Comparison of ENCODE assay signal across 7 cellular contexts in the genomic region with DNA sequence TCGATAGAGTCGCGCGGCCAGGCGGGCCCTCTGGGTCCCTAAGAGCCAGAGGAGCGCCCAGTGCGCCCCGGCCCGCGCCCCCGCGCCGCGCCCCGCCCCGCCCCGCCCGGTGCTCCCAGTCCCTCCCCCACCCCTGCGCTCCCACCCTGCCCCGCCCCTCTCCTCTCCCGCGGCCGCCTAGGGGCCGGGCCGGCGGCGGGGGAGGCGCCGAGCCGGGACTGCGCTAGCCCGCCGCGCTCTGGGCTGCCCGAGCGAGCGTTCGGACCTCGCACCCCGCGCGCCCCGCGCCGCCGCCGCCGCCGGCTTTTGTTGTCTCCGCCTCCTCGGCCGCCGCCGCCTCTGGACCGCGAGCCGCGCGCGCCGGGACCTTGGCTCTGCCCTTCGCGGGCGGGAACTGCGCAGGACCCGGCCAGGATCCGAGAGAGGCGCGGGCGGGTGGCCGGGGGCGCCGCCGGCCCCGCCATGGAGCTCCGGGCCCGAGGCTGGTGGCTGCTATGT. TPM values are rescaled to one million over a fixed set of nuclear protein-coding genes. Genes with fewer than 3 reads are reported as not detected.
A peak's percentile ranks its signal among the peaks of the same experiment; 100 is the strongest.
DNase-seq lines count a peak whose midpoint lies in the region; ATAC-seq and TF ChIP-seq lines count a peak whose summit lies in the region.

A gene with protein sequence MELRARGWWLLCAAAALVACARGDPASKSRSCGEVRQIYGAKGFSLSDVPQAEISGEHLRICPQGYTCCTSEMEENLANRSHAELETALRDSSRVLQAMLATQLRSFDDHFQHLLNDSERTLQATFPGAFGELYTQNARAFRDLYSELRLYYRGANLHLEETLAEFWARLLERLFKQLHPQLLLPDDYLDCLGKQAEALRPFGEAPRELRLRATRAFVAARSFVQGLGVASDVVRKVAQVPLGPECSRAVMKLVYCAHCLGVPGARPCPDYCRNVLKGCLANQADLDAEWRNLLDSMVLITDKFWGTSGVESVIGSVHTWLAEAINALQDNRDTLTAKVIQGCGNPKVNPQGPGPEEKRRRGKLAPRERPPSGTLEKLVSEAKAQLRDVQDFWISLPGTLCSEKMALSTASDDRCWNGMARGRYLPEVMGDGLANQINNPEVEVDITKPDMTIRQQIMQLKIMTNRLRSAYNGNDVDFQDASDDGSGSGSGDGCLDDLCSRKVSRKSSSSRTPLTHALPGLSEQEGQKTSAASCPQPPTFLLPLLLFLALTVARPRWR (plus strand): TSS at position 207 of the 498 bp plus-strand sequence. CDS start 256 bp downstream, at position 463.

- TF ChIP-seq CTCF in GM06990 (IDR thresholded peaks at IDR 0.05; ENCODE audit: insufficient read depth, low read length, poor library complexity, severe bottlenecking) = no peak

- H3K27ac Mint-ChIP-seq in activated CD4-positive, alpha-beta memory T cell treated with anti-CD3 and anti-CD28 coated beads, Interleukin-2, amount 10 ng/mL, durations not matched to agents 7 days and 5 days = peak within 1 kb of the TSS; percentile 77

- POLR2A ChIA-PET in activated CD4-positive, alpha-beta memory T cell treated with anti-CD3 and anti-CD28 coated beads, Interleukin-2, amount 10 ng/mL, durations not matched to agents 7 days and 5 days (lab: Charles Lee) = interaction anchor here (1.0 kb wide), 2 partner anchors 11 to 1034 kb away, joined by 3 read pairs; no protein-coding TSS in a partner anchor

- H3K27ac ChIP-seq in mesodermal cell (ENCODE audit: low read depth, low read length, severe bottlenecking) = peak within 1 kb of the TSS; percentile 23
- H3K27ac ChIP-seq in subcutaneous abdominal adipose tissue (ENCODE audit: low read depth, low read length) = peak within 1 kb of the TSS; percentile 84

- peaks cover 16% of the 10 kb centered on the region for H3K27me3 Mint-ChIP-seq in activated CD4-positive, alpha-beta memory T cell treated with anti-CD3 and anti-CD28 coated beads, Interleukin-2, amount 10 ng/mL, durations not matched to agents 7 days and 5 days

- H3K9me3 Mint-ChIP-seq in activated CD4-positive, alpha-beta memory T cell treated with anti-CD3 and anti-CD28 coated beads, Interleukin-2, amount 10 ng/mL, durations not matched to agents 7 days and 5 days = no peaks in the 10 kb centered on the region

- H3K4me1 Mint-ChIP-seq in activated CD4-positive, alpha-beta memory T cell treated with anti-CD3 and anti-CD28 coated beads, Interleukin-2, amount 10 ng/mL, durations not matched to agents 7 days and 5 days = peaks cover 12% of the 10 kb centered on the region

- H3K36me3 ChIP-seq in GM06990 (ENCODE audit: control insufficient read depth, insufficient read depth, low read length) (no peaks in the 10 kb centered on the region), mesodermal cell (ENCODE audit: control insufficient read depth, insufficient read depth, low read length) (no peaks in the 10 kb centered on the region), subcutaneous abdominal adipose tissue (ENCODE audit: control insufficient read depth in 5 of 5, insufficient read depth in 5 of 5, low read length in 5 of 5) (no peaks in the 10 kb centered on the region)

- DNase-seq in GM06990 (ENCODE audit: extremely low read depth, insufficient read length) (peak; percentile 64), NCI-H1930 (lab: John Stamatoyannopoulos, UW) (peak; percentile 73 to 87), epidermal melanocyte (ENCODE audit: insufficient read length, low spot score) (peak; percentile 88)
- peak; percentile 75 for DNase-seq in activated CD4-positive, alpha-beta memory T cell treated with anti-CD3 and anti-CD28 coated beads, Interleukin-2, amount 10 ng/mL, durations not matched to agents 7 days and 5 days

- H3K4me3 Mint-ChIP-seq in activated CD4-positive, alpha-beta memory T cell treated with anti-CD3 and anti-CD28 coated beads, Interleukin-2, amount 10 ng/mL, durations not matched to agents 7 days and 5 days = peak within 1 kb of the TSS; percentile 83

- peak; percentile 38 for ATAC-seq in GM21825 (IDR thresholded peaks at IDR 0.05; ENCODE audit: unreplicated experiment)

- peak within 1 kb of the TSS in 3 of 5 donors; percentile 68 to 79 (median 72) for H3K9ac ChIP-seq in subcutaneous abdominal adipose tissue (ENCODE audit: low read length in 5 of 5)

- peaks cover 1% of the 10 kb centered on the region; the same call in 1 of the 2 replicates for H3K27me3 ChIP-seq in GM06990 (replicated peaks; ENCODE audit: control insufficient read depth, insufficient read depth, low read length)
- H3K27me3 ChIP-seq in subcutaneous abdominal adipose tissue (ENCODE audit: control insufficient read depth in 5 of 5, insufficient read depth in 4 of 5, low read length in 5 of 5) = peaks cover 0 to 22% (median 10%) of the 10 kb centered on the region in 5 donors

- 0% methylated on average over 24 to 53 of the region's 77 CpGs for WGBS in mesodermal cell (ENCODE audit: insufficient coverage in 2 of 2), 2 experiments

- no peaks in the 10 kb centered on the region for H3K9me3 ChIP-seq in mesodermal cell (ENCODE audit: control insufficient read depth, low read length)
- H3K9me3 ChIP-seq in subcutaneous abdominal adipose tissue (ENCODE audit: control insufficient read depth in 5 of 5, low read length in 5 of 5) = no peaks in the 10 kb centered on the region

- peak within 1 kb of the TSS; percentile 51 for H3K4me3 ChIP-seq in GM06990 (replicated peaks; ENCODE audit: low read depth, low read length)
- peak within 1 kb of the TSS; percentile 64 for H3K4me3 ChIP-seq in mesodermal cell (ENCODE audit: extremely low read depth, insufficient read depth, low read length, poor library complexity, severe bottlenecking)
- H3K4me3 ChIP-seq in subcutaneous abdominal adipose tissue (ENCODE audit: low read depth in 1 of 5, low read length in 5 of 5) = peak within 1 kb of the TSS; percentile 55 to 72 (median 68)

- H3K4me1 ChIP-seq in mesodermal cell (ENCODE audit: control insufficient read depth, insufficient read depth, low read length, poor library complexity, severe bottlenecking) (peaks cover 12% of the 10 kb centered on the region), subcutaneous abdominal adipose tissue (ENCODE audit: control insufficient read depth in 5 of 5, insufficient read depth in 5 of 5, low read length in 5 of 5) (peaks cover 3 to 56% (median 53%) of the 10 kb centered on the region in 5 donors)

- CTCF ChIA-PET in activated CD4-positive, alpha-beta memory T cell treated with anti-CD3 and anti-CD28 coated beads, Interleukin-2, amount 10 ng/mL, durations not matched to agents 7 days and 5 days (lab: Charles Lee) = no interaction called here

- no peaks in the 10 kb centered on the region for H3K36me3 Mint-ChIP-seq in activated CD4-positive, alpha-beta memory T cell treated with anti-CD3 and anti-CD28 coated beads, Interleukin-2, amount 10 ng/mL, durations not matched to agents 7 days and 5 days (ENCODE audit: low read depth)

RNA-seq across cellular contexts. Expression of the gene that starts here (rescaled TPM):
- 1 to 10 TPM; 5.8 to 7.9 TPM for total RNA-seq in activated CD4-positive, alpha-beta memory T cell treated with anti-CD3 and anti-CD28 coated beads, Interleukin-2, amount 10 ng/mL, durations not matched to agents 7 days and 5 days
- 61.4 TPM for polyA plus RNA-seq in mesodermal cell (2013, experiment 1 of 2)
- 48.8 TPM for polyA plus RNA-seq in mesodermal cell (2013, experiment 2 of 2)

Comparison
In these comparisons a context has a peak if more than half of its experiments do, and no peak if none do; other contexts are left out.
1. Peak in every context shown above with its lines: DNase-seq, ATAC-seq, H3K4me3 ChIP-seq and H3K27ac ChIP-seq.